20 cellular contexts compared by ENCODE assay signal in the genomic region with DNA sequence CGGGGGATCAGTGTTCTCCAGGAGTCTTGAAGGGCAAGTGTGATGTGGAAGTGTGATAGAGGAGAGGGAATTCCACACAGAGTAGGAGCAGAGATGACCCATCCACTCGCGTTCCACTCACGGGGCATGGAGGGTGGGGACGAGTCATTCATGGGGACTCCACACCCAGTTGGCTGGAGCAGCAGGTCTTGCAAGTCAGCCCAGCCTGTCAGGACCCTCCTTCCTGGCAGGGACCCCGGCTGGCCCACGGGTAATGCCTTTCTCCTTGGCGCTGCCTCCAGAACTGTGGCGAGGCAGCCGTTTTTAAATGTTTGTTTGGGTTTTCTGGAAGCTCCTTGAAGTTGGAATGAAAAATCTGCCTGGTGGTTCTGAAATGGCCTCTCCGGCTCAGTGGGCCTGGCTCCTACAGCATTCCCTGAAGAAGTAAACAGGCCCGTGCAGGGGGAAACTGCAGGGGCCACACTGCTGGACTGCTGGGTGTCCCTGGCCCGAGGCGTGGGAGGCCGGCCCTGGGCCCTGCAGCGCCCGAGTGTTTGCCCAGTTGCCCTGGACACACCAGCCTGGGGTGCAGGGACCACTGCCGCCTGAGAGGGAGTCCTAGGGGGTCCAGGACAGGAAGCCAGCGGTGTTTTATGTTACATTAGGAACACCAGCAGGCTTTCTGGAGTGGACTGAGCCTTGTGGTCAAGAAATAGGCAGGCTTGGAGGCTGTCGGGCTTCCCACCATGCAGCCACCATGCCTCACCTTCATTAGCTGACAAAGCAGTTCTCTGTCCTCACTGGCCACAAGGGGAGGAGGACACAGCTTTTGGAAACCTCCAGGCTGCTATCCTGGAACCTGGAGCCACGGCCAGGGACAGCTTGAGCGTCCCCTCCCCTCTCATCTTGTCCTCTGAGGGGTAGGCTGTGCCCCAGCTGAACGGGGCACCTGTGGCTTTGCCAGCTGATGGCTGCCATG.
DNase-seq lines count a peak whose midpoint lies in the region; ATAC-seq, FAIRE-seq and TF ChIP-seq lines count a peak whose summit lies in the region.
"Had no signal": no experiment of that assay in that cellular context is flagged by ENCODE, and none has a peak within 500 bp of the region (broad histone marks: within the 10 kb centered on the region; RNA-seq: fewer than 3 reads in every experiment).

No MANE protein-coding gene starts in this region.

- H3K4me1 ChIP-seq in IMR-90 (ENCODE audit: control insufficient read depth, insufficient read depth, low read length) (peaks cover 6% of the 10 kb centered on the region; the same call in 1 of the 2 replicates), HepG2 (ENCODE audit: insufficient read depth, low read length) (peaks cover 98% of the 10 kb centered on the region)
- H3K4me1 ChIP-seq: SJSA1 had no signal

- POLR2A ChIA-PET in IMR-90 (lab: Charles Lee; ENCODE audit: unreplicated experiment): no interaction called here
- POLR2A ChIA-PET in HepG2 (lab: Yijun Ruan, JAX): interaction anchor here (1.1 to 7.0 kb wide), 10 partner anchors 8 to 160 kb away, joined by 3 to 56 read pairs (median 6); a partner anchor contains a TSS

- H2AK9ac ChIP-seq in IMR-90 (replicated peaks; ENCODE audit: low read depth, low read length, poor library complexity): no peak overlapping the region

- BruUV-seq in IMR-90 (replicated peaks; lab: Mats Ljungman, UMichigan): no TSS peak
- BruUV-seq in HepG2 (replicated peaks; lab: Mats Ljungman, UMichigan): no TSS peak

- TF ChIP-seq CTCF in IMR-90 (conservative IDR thresholded peaks at IDR 0.05; ENCODE audit: low read depth, low read length) (no peak), epithelial cell of esophagus (IDR thresholded peaks at IDR 0.05; ENCODE audit: insufficient read depth, low read depth, low read length, missing control alignments) (no peak), HepG2 (CRISPR knock-in tag; IDR thresholded peaks at IDR 0.05) (no peak), nephron progenitor cell (IDR thresholded peaks at IDR 0.05) (no peak)

- no peaks in the 10 kb centered on the region for H3K9me3 ChIP-seq in IMR-90 (ENCODE audit: control insufficient read depth, insufficient read depth, low read length)
- H3K9me3 ChIP-seq in HepG2 (ENCODE audit: low read length): no peaks in the 10 kb centered on the region
- H3K9me3 ChIP-seq: SJSA1 had no signal

- H3K27ac ChIP-seq in IMR-90 (ENCODE audit: insufficient read depth, low read length) (no peak overlapping the region), HepG2 (ENCODE audit: extremely low read length, insufficient read depth, low read length) (peak overlapping the region; percentile 93)
- H3K27ac ChIP-seq: SJSA1 had no signal

- DNase-seq in IMR-90 (peak; percentile 28), epithelial cell of esophagus (ENCODE audit: low read depth) (peak; percentile 31), HepG2 (ENCODE audit: low spot score) (peak; percentile 15), nephron progenitor cell (no peak), T-helper 2 cell (no peak)
- DNase-seq in stimulated activated effector memory CD8-positive, alpha-beta T cell treated with anti-CD3 and anti-CD28 coated beads, Interleukin-12 subunit alpha, Interleukin-12 subunit beta, amount 100 ng/mL, for 72 hours (ENCODE audit: low spot score in 2 of 2): no peak
- DNase-seq in activated effector memory CD4-positive, alpha-beta T cell treated with Interleukin-2 at 50 U/mL for 16 hours: no peak
- DNase-seq: ACHN; CD8-positive, alpha-beta T cell; DMS79 treated with DMSO at 0.1 percent for 48 hours; KG1; NCI-H1092 treated with DMSO at 0.1 percent for 48 hours; NCI-H1694; NCI-H510A; RPMI8226 had no signal

- intact Hi-C loops in IMR-90 (cut with micrococcal nuclease): no loop called here
- intact Hi-C loops in HepG2 (cut with micrococcal nuclease; ENCODE audit: unreplicated experiment): no loop called here

- dilution Hi-C loops in IMR-90 (cut with HindIII; ENCODE audit: low sequenced_read_pairs, unreplicated experiment): no loop called here

- TF ChIP-seq POLR2A in IMR-90 (IDR thresholded peaks at IDR 0.05; ENCODE audit: low read depth, low read length) (no peak), HepG2 (IDR thresholded peaks at IDR 0.05; ENCODE audit: insufficient read depth in 1 of 2, low read depth in 2 of 2, low read length in 2 of 2) (no peak)

- no peak overlapping the region for H4K5ac ChIP-seq in IMR-90 (ENCODE audit: low read depth, low read length)

- H3K4me3 Mint-ChIP-seq in stimulated activated effector memory CD8-positive, alpha-beta T cell treated with anti-CD3 and anti-CD28 coated beads, Interleukin-12 subunit alpha, Interleukin-12 subunit beta, amount 100 ng/mL, for 72 hours: no peak overlapping the region
- H3K4me3 Mint-ChIP-seq in nephron progenitor cell: no peak overlapping the region
- H3K4me3 Mint-ChIP-seq: B cell; CD8-positive, alpha-beta T cell had no signal

- no peak overlapping the region for H3K14ac ChIP-seq in IMR-90 (replicated peaks; ENCODE audit: low read depth, low read length)

- peaks cover 3 to 41% of the 10 kb centered on the region in 2 experiments; a peak in 3 of 4 replicates for H3K79me1 ChIP-seq in IMR-90 (ENCODE audit: low read depth in 1 of 2, low read length in 2 of 2)

- ATAC-seq in IMR-90 (ENCODE audit: low read depth): no peak; the same call in 1 of the 2 replicates
- ATAC-seq in HepG2: peak; percentile 14
- ATAC-seq in stimulated activated effector memory CD8-positive, alpha-beta T cell treated with anti-CD3 and anti-CD28 coated beads, Interleukin-12 subunit alpha, Interleukin-12 subunit beta, amount 100 ng/mL, for 72 hours: no peak
- ATAC-seq: CD8-positive, alpha-beta T cell had no signal

- H3K36me3 Mint-ChIP-seq in stimulated activated effector memory CD8-positive, alpha-beta T cell treated with anti-CD3 and anti-CD28 coated beads, Interleukin-12 subunit alpha, Interleukin-12 subunit beta, amount 100 ng/mL, for 72 hours: no peaks in the 10 kb centered on the region
- H3K36me3 Mint-ChIP-seq in nephron progenitor cell (ENCODE audit: low read depth): no peaks in the 10 kb centered on the region
- H3K36me3 Mint-ChIP-seq: CD8-positive, alpha-beta T cell had no signal

- peaks cover 6% of the 10 kb centered on the region; the same call in 1 of the 2 replicates for H3K9me1 ChIP-seq in IMR-90 (ENCODE audit: insufficient read depth, low read length)

- CTCF ChIA-PET in IMR-90 (lab: Yijun Ruan, JAX) (no interaction called here), HepG2 (lab: Yijun Ruan, JAX; ENCODE audit: low intra/inter-chr PET ratio, low total read pairs) (no interaction called here)

- in situ Hi-C loops in IMR-90 (cut with MboI; ENCODE audit: low sequenced_read_pairs) (loop anchor here (5.0 kb wide), 1 partner anchor 52 kb away; no protein-coding TSS in a partner anchor), HepG2 (cut with HindIII; ENCODE audit: extremely low pct_ligation_motif_present, low pct_unique_long_range_greater_than_20kb) (no loop called here)

- no peak overlapping the region for H2BK20ac ChIP-seq in IMR-90 (ENCODE audit: low read depth, low read length)

- peak overlapping the region; percentile 29 for H3K27ac Mint-ChIP-seq in stimulated activated effector memory CD8-positive, alpha-beta T cell treated with anti-CD3 and anti-CD28 coated beads, Interleukin-12 subunit alpha, Interleukin-12 subunit beta, amount 100 ng/mL, for 72 hours
- no peak overlapping the region for H3K27ac Mint-ChIP-seq in nephron progenitor cell
- H3K27ac Mint-ChIP-seq: B cell; CD8-positive, alpha-beta T cell had no signal

- H4K8ac ChIP-seq in IMR-90 (ENCODE audit: low read depth in 2 of 2, low read length in 2 of 2): no peak overlapping the region

- no peak overlapping the region for H4K91ac ChIP-seq in IMR-90 (ENCODE audit: insufficient read depth, low read depth, low read length)

- no peaks in the 10 kb centered on the region for H3K27me3 ChIP-seq in IMR-90 (ENCODE audit: control insufficient read depth, insufficient read depth, low read length)
- H3K27me3 ChIP-seq in HepG2 (ENCODE audit: control insufficient read depth in 1 of 2, insufficient read depth in 2 of 2, low read length in 2 of 2): no peaks in the 10 kb centered on the region
- H3K27me3 ChIP-seq: SJSA1 had no signal

- H3K36me3 ChIP-seq in IMR-90 (ENCODE audit: control insufficient read depth, insufficient read depth, low read length): peaks cover 73% of the 10 kb centered on the region
- peaks cover 4 to 14% of the 10 kb centered on the region in 2 experiments; a peak in 3 of 5 replicates for H3K36me3 ChIP-seq in HepG2 (replicated peaks in 1 of 2; ENCODE audit: control insufficient read depth in 1 of 2, insufficient read depth in 2 of 2, low read length in 2 of 2)
- H3K36me3 ChIP-seq: SJSA1 had no signal

- H2BK5ac ChIP-seq in IMR-90 (ENCODE audit: low read depth, low read length, poor library complexity, severe bottlenecking): no peak overlapping the region

- H2BK120ac ChIP-seq in IMR-90 (ENCODE audit: low read depth, low read length): no peak overlapping the region

- H3K4ac ChIP-seq in IMR-90 (ENCODE audit: low read depth, low read length): no peak overlapping the region

- no peaks in the 10 kb centered on the region for H3K79me2 ChIP-seq in HepG2 (ENCODE audit: insufficient read depth, low read length)

- peaks cover 8% of the 10 kb centered on the region for H3K27me3 Mint-ChIP-seq in nephron progenitor cell (ENCODE audit: low read depth, poor library complexity)

- H3K18ac ChIP-seq in IMR-90 (ENCODE audit: low read depth, low read length): no peak overlapping the region

- H3K4me3 ChIP-seq in IMR-90 (ENCODE audit: insufficient read depth, low read depth, low read length) (no peak overlapping the region), epithelial cell of esophagus (ENCODE audit: low read length) (no peak overlapping the region), HepG2 (replicated peaks in 1 of 3; ENCODE audit: insufficient read depth in 1 of 3, low read depth in 2 of 3, low read length in 3 of 3) (no peak overlapping the region)
- H3K4me3 ChIP-seq: SJSA1 had no signal

- TF ChIP-seq RAD21 in IMR-90 (IDR thresholded peaks at IDR 0.05; ENCODE audit: low read length): no peak
- TF ChIP-seq RAD21 in HepG2 (CRISPR knock-in tag; IDR thresholded peaks at IDR 0.05): no peak

- H4K20me1 ChIP-seq in IMR-90 (ENCODE audit: insufficient read depth, low read length): peaks cover 91% of the 10 kb centered on the region
- no peaks in the 10 kb centered on the region for H4K20me1 ChIP-seq in HepG2 (ENCODE audit: insufficient read depth, low read length)

- no peak overlapping the region for H3K23ac ChIP-seq in IMR-90 (ENCODE audit: low read depth, low read length)

- 88% methylated on average over 5 of the region's 23 CpGs; no CpG with 5 or more reads in 1 of the 2 experiments for WGBS in IMR-90 (ENCODE audit: extremely low coverage in 2 of 2, insufficient read length in 1 of 2), 2 experiments
- 85% methylated on average over 15 of the region's 23 CpGs for WGBS in HepG2 (ENCODE audit: low lambda C conversion rate)

- FAIRE-seq in HepG2 (lab: Jason Lieb, UNC): no peak
- FAIRE-seq: D721Med, G401.6, GM12891 had no signal

- H3K4me2 ChIP-seq in IMR-90 (ENCODE audit: low read depth, low read length) (no peak overlapping the region), HepG2 (ENCODE audit: low read depth, low read length) (peak overlapping the region; percentile 79; the same call in 1 of the 2 replicates)

- H2BK15ac ChIP-seq in IMR-90 (ENCODE audit: low read depth, low read length): no peak overlapping the region

- no peak overlapping the region for H3K56ac ChIP-seq in IMR-90 (ENCODE audit: extremely low read depth, insufficient read depth, low read length)

- H3K4me1 Mint-ChIP-seq in stimulated activated effector memory CD8-positive, alpha-beta T cell treated with anti-CD3 and anti-CD28 coated beads, Interleukin-12 subunit alpha, Interleukin-12 subunit beta, amount 100 ng/mL, for 72 hours: no peaks in the 10 kb centered on the region
- peaks cover 6% of the 10 kb centered on the region for H3K4me1 Mint-ChIP-seq in nephron progenitor cell
- H3K4me1 Mint-ChIP-seq: B cell had no signal

- H3K9me3 Mint-ChIP-seq in stimulated activated effector memory CD8-positive, alpha-beta T cell treated with anti-CD3 and anti-CD28 coated beads, Interleukin-12 subunit alpha, Interleukin-12 subunit beta, amount 100 ng/mL, for 72 hours: no peaks in the 10 kb centered on the region
- H3K9me3 Mint-ChIP-seq in nephron progenitor cell: no peaks in the 10 kb centered on the region
- H3K9me3 Mint-ChIP-seq: CD8-positive, alpha-beta T cell had no signal

- H2AFZ ChIP-seq in IMR-90 (replicated peaks; ENCODE audit: low read length, poor library complexity): no peak overlapping the region
- no peak overlapping the region for H2AFZ ChIP-seq in HepG2 (ENCODE audit: low read length)

- TF ChIP-seq EP300 in HepG2 (IDR thresholded peaks at IDR 0.05; ENCODE audit: low read depth in 2 of 2, low read length in 2 of 2) (no peak), HepG2 (CRISPR knock-in tag; IDR thresholded peaks at IDR 0.05; ENCODE audit: borderline replicate concordance) (no peak)

- H2AK5ac ChIP-seq in IMR-90 (ENCODE audit: low read depth, low read length): no peak overlapping the region

- H3K9ac ChIP-seq in IMR-90 (ENCODE audit: low read depth, low read length) (no peak overlapping the region), HepG2 (ENCODE audit: insufficient read depth, low read depth, low read length) (peak overlapping the region; percentile 70)

Comparison
In these comparisons a context has a peak if more than half of its experiments do, and no peak if none do; other contexts are left out.
1. DNase-seq: peak in IMR-90 (single experiment), epithelial cell of esophagus (single experiment) and HepG2 (single experiment); none in stimulated activated effector memory CD8-positive, alpha-beta T cell treated with anti-CD3 and anti-CD28 coated beads, Interleukin-12 subunit alpha, Interleukin-12 subunit beta, amount 100 ng/mL, for 72 hours (0 of 2), nephron progenitor cell (single experiment), activated effector memory CD4-positive, alpha-beta T cell treated with Interleukin-2 at 50 U/mL for 16 hours (single experiment) and T-helper 2 cell (0 of 5).